Comparison of ENCODE assay signal across 8 cellular contexts in genomic region chr9:96417610-96418073, GRCh38. TPM values are rescaled to one million over a fixed set of nuclear protein-coding genes. Genes with fewer than 3 reads are reported as not detected.
A peak's percentile ranks its signal among the peaks of the same experiment; 100 is the strongest.
DNase-seq lines count a peak whose midpoint lies in the region; ATAC-seq and TF ChIP-seq lines count a peak whose summit lies in the region.

No MANE protein-coding gene starts in this region.

- H3K36me3 ChIP-seq in DND-41 (ENCODE audit: insufficient read depth, low read length) (peaks cover 33% of the 10 kb centered on the region), right atrium auricular region (no peaks in the 10 kb centered on the region)

- peak overlapping the region; percentile 96 for H3K4me2 ChIP-seq in DND-41 (ENCODE audit: insufficient read depth, low read length)

- TF ChIP-seq CTCF in DND-41 (IDR thresholded peaks at IDR 0.05; ENCODE audit: borderline replicate concordance, extremely low read depth, low read length, poor library complexity, severe bottlenecking) (no peak), right atrium auricular region (IDR thresholded peaks at IDR 0.05) (no peak)

- intact Hi-C loops in activated T-helper 1 cell treated with anti-CD3 and anti-CD28 coated beads, Interleukin-12 subunit alpha, Interleukin-12 subunit beta, Interleukin-2, Interleukin-4 antibody, amounts not matched to agents 30 ng/mL and 10 ng/mL and 1 ng/mL, durations not matched to agents 14 hours and 24 hours and 36 hours (cut with micrococcal nuclease) = loop anchor here (1.0 to 10.0 kb wide), 12 partner anchors 33 to 1215 kb away; partner anchors contain the start of genes CTSV, FANCC, HABP4 and NCBP1

- peak overlapping the region; percentile 93 for H3K27ac Mint-ChIP-seq in activated T-helper 1 cell treated with anti-CD3 and anti-CD28 coated beads, Interleukin-12 subunit alpha, Interleukin-12 subunit beta, Interleukin-2, Interleukin-4 antibody, amounts not matched to agents 30 ng/mL and 10 ng/mL and 1 ng/mL, durations not matched to agents 14 hours and 24 hours and 36 hours

- peak overlapping the region; percentile 87 for H3K4me3 Mint-ChIP-seq in activated T-helper 1 cell treated with anti-CD3 and anti-CD28 coated beads, Interleukin-12 subunit alpha, Interleukin-12 subunit beta, Interleukin-2, Interleukin-4 antibody, amounts not matched to agents 30 ng/mL and 10 ng/mL and 1 ng/mL, durations not matched to agents 14 hours and 24 hours and 36 hours

- H3K79me2 ChIP-seq in DND-41 (ENCODE audit: insufficient read depth, low read length) = peaks cover 54% of the 10 kb centered on the region

- H3K4me3 ChIP-seq in DND-41 (ENCODE audit: low read depth in 1 of 2, low read length in 2 of 2) = peak overlapping the region; percentile 86 to 92
- peak overlapping the region; percentile 84 to 87 for H3K4me3 ChIP-seq in right atrium auricular region
- H3K4me3 ChIP-seq in skin epidermis = peak overlapping the region; percentile 64 to 99 (median 80)

- no peaks in the 10 kb centered on the region for H3K9me3 Mint-ChIP-seq in activated T-helper 1 cell treated with anti-CD3 and anti-CD28 coated beads, Interleukin-12 subunit alpha, Interleukin-12 subunit beta, Interleukin-2, Interleukin-4 antibody, amounts not matched to agents 30 ng/mL and 10 ng/mL and 1 ng/mL, durations not matched to agents 14 hours and 24 hours and 36 hours

- no peak for ATAC-seq in DND-41 (ENCODE audit: insufficient read depth, low read depth)
- peak; percentile 1 for ATAC-seq in HG03439 (IDR thresholded peaks at IDR 0.05; ENCODE audit: unreplicated experiment)
- no peak for ATAC-seq in HG03460 (IDR thresholded peaks at IDR 0.05; ENCODE audit: unreplicated experiment)
- ATAC-seq in HG03159 (IDR thresholded peaks at IDR 0.05; ENCODE audit: unreplicated experiment) = no peak

- H3K9ac ChIP-seq in DND-41 (ENCODE audit: low read depth, low read length) = peak overlapping the region; percentile 100

- H3K27me3 Mint-ChIP-seq in activated T-helper 1 cell treated with anti-CD3 and anti-CD28 coated beads, Interleukin-12 subunit alpha, Interleukin-12 subunit beta, Interleukin-2, Interleukin-4 antibody, amounts not matched to agents 30 ng/mL and 10 ng/mL and 1 ng/mL, durations not matched to agents 14 hours and 24 hours and 36 hours (ENCODE audit: insufficient read depth) = no peaks in the 10 kb centered on the region

- H3K27me3 ChIP-seq in DND-41 (ENCODE audit: insufficient read depth, low read length, poor library complexity) = no peaks in the 10 kb centered on the region
- H3K27me3 ChIP-seq in right atrium auricular region = no peaks in the 10 kb centered on the region

- peaks cover 6% of the 10 kb centered on the region for H3K36me3 Mint-ChIP-seq in activated T-helper 1 cell treated with anti-CD3 and anti-CD28 coated beads, Interleukin-12 subunit alpha, Interleukin-12 subunit beta, Interleukin-2, Interleukin-4 antibody, amounts not matched to agents 30 ng/mL and 10 ng/mL and 1 ng/mL, durations not matched to agents 14 hours and 24 hours and 36 hours (ENCODE audit: low read depth)

- peak overlapping the region; percentile 67 for H2AFZ ChIP-seq in DND-41 (ENCODE audit: low read depth, low read length)

- peaks cover 49% of the 10 kb centered on the region for H3K4me1 Mint-ChIP-seq in activated T-helper 1 cell treated with anti-CD3 and anti-CD28 coated beads, Interleukin-12 subunit alpha, Interleukin-12 subunit beta, Interleukin-2, Interleukin-4 antibody, amounts not matched to agents 30 ng/mL and 10 ng/mL and 1 ng/mL, durations not matched to agents 14 hours and 24 hours and 36 hours (ENCODE audit: low read depth)

- no peaks in the 10 kb centered on the region for H3K9me3 ChIP-seq in DND-41 (ENCODE audit: insufficient read depth, low read length, severe bottlenecking)
- H3K9me3 ChIP-seq in right atrium auricular region = no peaks in the 10 kb centered on the region

- no peak for DNase-seq in DND-41
- peak; percentile 23 for DNase-seq in activated T-helper 1 cell treated with anti-CD3 and anti-CD28 coated beads, Interleukin-12 subunit alpha, Interleukin-12 subunit beta, Interleukin-2, Interleukin-4 antibody, amounts not matched to agents 30 ng/mL and 10 ng/mL and 1 ng/mL, durations not matched to agents 14 hours and 24 hours and 36 hours (ENCODE audit: low spot score)
- no peak for DNase-seq in right atrium auricular region (ENCODE audit: low spot score)
- DNase-seq in H4 (ENCODE audit: low spot score) = no peak

- peaks cover 43% of the 10 kb centered on the region for H4K20me1 ChIP-seq in DND-41 (ENCODE audit: insufficient read depth, low read length)

- H3K27ac ChIP-seq in DND-41 (ENCODE audit: low read length) = peak overlapping the region; percentile 100
- peak overlapping the region; percentile 95 to 100 for H3K27ac ChIP-seq in right atrium auricular region
- peak overlapping the region; percentile 3 to 99 (median 96) for H3K27ac ChIP-seq in skin epidermis

- peaks cover 59% of the 10 kb centered on the region for H3K4me1 ChIP-seq in DND-41 (ENCODE audit: insufficient read depth, low read length)
- peaks cover 0 to 37% of the 10 kb centered on the region in 2 donors for H3K4me1 ChIP-seq in right atrium auricular region

RNA-seq across cellular contexts. Expression of gene ZNF367, which starts 0.5 kb away (rescaled TPM):
- 21.8 and 22.0 TPM in 2 replicates for total RNA-seq in activated T-helper 1 cell treated with anti-CD3 and anti-CD28 coated beads, Interleukin-12 subunit alpha, Interleukin-12 subunit beta, Interleukin-2, Interleukin-4 antibody, amounts not matched to agents 30 ng/mL and 10 ng/mL and 1 ng/mL, durations not matched to agents 14 hours and 24 hours and 36 hours
- total RNA-seq in right atrium auricular region = 1 to 10 TPM in 1 of 2 donors, under 1 TPM in 1; 0.75 to 1.2 TPM
- 9.9 and 11.6 TPM in 2 replicates for total RNA-seq in H4 (2014; rRNA removed; shearing (Covaris generic))

RNA-seq across cellular contexts. Expression of gene HABP4, which starts 32.3 kb away (rescaled TPM):
- total RNA-seq in activated T-helper 1 cell treated with anti-CD3 and anti-CD28 coated beads, Interleukin-12 subunit alpha, Interleukin-12 subunit beta, Interleukin-2, Interleukin-4 antibody, amounts not matched to agents 30 ng/mL and 10 ng/mL and 1 ng/mL, durations not matched to agents 14 hours and 24 hours and 36 hours = 10.8 and 11.1 TPM in 2 replicates
- 10 to 100 TPM; 16.5 to 20.5 TPM for total RNA-seq in right atrium auricular region
- 2.1 and 5.7 TPM in 2 replicates for total RNA-seq in H4 (2014; rRNA removed; shearing (Covaris generic))

RNA-seq across cellular contexts. Expression of gene SLC35D2, which starts 34.1 kb away (rescaled TPM):
- total RNA-seq in activated T-helper 1 cell treated with anti-CD3 and anti-CD28 coated beads, Interleukin-12 subunit alpha, Interleukin-12 subunit beta, Interleukin-2, Interleukin-4 antibody, amounts not matched to agents 30 ng/mL and 10 ng/mL and 1 ng/mL, durations not matched to agents 14 hours and 24 hours and 36 hours = 7.9 and 8.5 TPM in 2 replicates
- 10 to 100 TPM in 1 of 2 donors, 1 to 10 TPM in 1; 9.7 to 14.5 TPM for total RNA-seq in right atrium auricular region
- 12.1 and 15.5 TPM in 2 replicates for total RNA-seq in H4 (2014; rRNA removed; shearing (Covaris generic))
